15 cellular contexts compared by ENCODE assay signal in the genomic region with DNA sequence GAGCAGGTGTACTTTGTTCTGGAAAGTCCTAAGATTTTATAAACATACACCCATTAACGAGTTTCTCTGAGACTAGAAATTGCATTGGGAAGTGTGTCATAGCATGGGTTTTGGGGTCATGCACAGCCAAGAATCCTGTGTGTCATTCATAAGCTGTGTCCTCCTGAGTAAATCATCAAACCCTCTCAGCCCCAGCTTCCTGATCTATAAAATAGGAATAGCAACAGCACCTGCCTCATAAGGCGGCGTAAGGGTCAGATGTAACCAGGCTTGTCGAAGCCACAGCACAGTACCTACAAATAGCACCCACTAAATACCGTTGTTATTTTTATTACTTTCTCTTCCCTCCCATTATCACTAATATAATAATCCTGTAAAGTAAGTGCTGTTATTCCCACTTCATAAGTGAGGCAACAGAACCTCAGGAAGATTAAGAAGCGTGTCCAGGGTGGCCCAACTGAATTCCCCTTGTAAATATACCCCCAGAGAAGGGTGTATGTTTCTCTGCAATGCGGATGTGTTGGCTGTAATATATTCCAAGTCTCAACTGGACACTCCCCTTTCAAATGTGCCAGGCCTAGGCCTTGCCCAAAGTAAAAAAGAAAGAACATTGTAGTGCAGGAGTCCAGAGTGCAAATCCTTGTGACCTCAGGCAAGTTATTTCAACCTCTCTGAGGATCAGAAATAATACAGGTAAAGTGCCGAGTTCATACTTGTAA.
DNase-seq lines count a peak whose midpoint lies in the region; ATAC-seq, FAIRE-seq and TF ChIP-seq lines count a peak whose summit lies in the region.
"Had no signal": no experiment of that assay in that cellular context is flagged by ENCODE, and none has a peak within 500 bp of the region (broad histone marks: within the 10 kb centered on the region; RNA-seq: fewer than 3 reads in every experiment).

No MANE protein-coding gene starts in this region.

- peak overlapping the region; percentile 29; the same call in 1 of the 2 replicates for H3K4me2 ChIP-seq in HepG2 (ENCODE audit: low read depth, low read length)
- H3K4me2 ChIP-seq: A549 had no signal

- POLR2A ChIA-PET in HepG2 (lab: Yijun Ruan, JAX), result no interaction called here
- POLR2A ChIA-PET in GM10248 (lab: Yijun Ruan, JAX), result no interaction called here

- WGBS in HepG2 (ENCODE audit: low lambda C conversion rate), result 84% methylated on average over 8 of the region's 8 CpGs

- H3K27me3 ChIP-seq in HepG2 (ENCODE audit: control insufficient read depth in 1 of 2, insufficient read depth in 2 of 2, low read length in 2 of 2), result no peaks in the 10 kb centered on the region
- H3K27me3 ChIP-seq: SJCRH30 had no signal

- H3K36me3 Mint-ChIP-seq in activated CD8-positive, alpha-beta memory T cell treated with anti-CD3 and anti-CD28 coated beads, Interleukin-2, amount 10 ng/mL, durations not matched to agents 7 days and 5 days, result peaks cover 44% of the 10 kb centered on the region

- H3K4me3 ChIP-seq in HepG2 (replicated peaks in 1 of 3; ENCODE audit: insufficient read depth in 1 of 3, low read depth in 2 of 3, low read length in 3 of 3), result no peak overlapping the region
- H3K4me3 ChIP-seq: A549, SJCRH30 had no signal

- no peak overlapping the region for H3K9ac ChIP-seq in HepG2 (ENCODE audit: insufficient read depth, low read depth, low read length)

- peaks cover 70% of the 10 kb centered on the region for H3K4me1 ChIP-seq in HepG2 (ENCODE audit: insufficient read depth, low read length)

- intact Hi-C loops in HepG2 (cut with micrococcal nuclease; ENCODE audit: unreplicated experiment), result no loop called here

- BruUV-seq in HepG2 (replicated peaks; lab: Mats Ljungman, UMichigan), result no TSS peak

- H3K27ac Mint-ChIP-seq in activated CD8-positive, alpha-beta memory T cell treated with anti-CD3 and anti-CD28 coated beads, Interleukin-2, amount 10 ng/mL, durations not matched to agents 7 days and 5 days, result no peak overlapping the region

- no peaks in the 10 kb centered on the region for H3K36me3 ChIP-seq in HepG2 (replicated peaks in 1 of 2; ENCODE audit: control insufficient read depth in 1 of 2, insufficient read depth in 2 of 2, low read length in 2 of 2)
- H3K36me3 ChIP-seq: SJCRH30 had no signal

- H3K9me3 ChIP-seq in HepG2 (ENCODE audit: low read length), result no peaks in the 10 kb centered on the region
- H3K9me3 ChIP-seq: A549, SJCRH30 had no signal

- CTCF ChIA-PET in activated CD8-positive, alpha-beta memory T cell treated with anti-CD3 and anti-CD28 coated beads, Interleukin-2, amount 10 ng/mL, durations not matched to agents 7 days and 5 days (lab: Charles Lee), result no interaction called here
- CTCF ChIA-PET in HepG2 (lab: Yijun Ruan, JAX; ENCODE audit: low intra/inter-chr PET ratio, low total read pairs) (no interaction called here), GM10248 (lab: Yijun Ruan, JAX) (interaction anchor here (1.2 to 1.6 kb wide), 2 partner anchors 9 to 53 kb away, joined by 3 to 5 read pairs; no protein-coding TSS in a partner anchor)

- no peak for TF ChIP-seq RAD21 in HepG2 (CRISPR knock-in tag; IDR thresholded peaks at IDR 0.05)

- DNase-seq in activated CD8-positive, alpha-beta memory T cell treated with anti-CD3 and anti-CD28 coated beads for 24 hours, result peak; percentile 9
- DNase-seq in activated CD8-positive, alpha-beta memory T cell treated with anti-CD3 and anti-CD28 coated beads, Interleukin-2, amount 10 ng/mL, durations not matched to agents 7 days and 5 days, result no peak
- DNase-seq in LoVo (ENCODE audit: low spot score) (peak; percentile 61), HepG2 (ENCODE audit: low spot score) (no peak), GM10248 (ENCODE audit: extremely low spot score) (no peak), NCI-H2171 (lab: John Stamatoyannopoulos, UW) (no peak), HuH-7.5 (ENCODE audit: low spot score) (no peak)
- DNase-seq: activated effector memory CD4-positive, alpha-beta T cell treated with Interleukin-2 at 50 U/mL for 16 hours; MM.1S; NCI-H526; SJCRH30; stimulated activated naive CD4-positive, alpha-beta T cell treated with Interleukin-2 at 50 U/mL for 16 hours had no signal

- H4K20me1 ChIP-seq in HepG2 (ENCODE audit: insufficient read depth, low read length), result no peaks in the 10 kb centered on the region

- no peak overlapping the region for H2AFZ ChIP-seq in HepG2 (ENCODE audit: low read length)

- peaks cover 6% of the 10 kb centered on the region for H3K4me1 Mint-ChIP-seq in activated CD8-positive, alpha-beta memory T cell treated with anti-CD3 and anti-CD28 coated beads, Interleukin-2, amount 10 ng/mL, durations not matched to agents 7 days and 5 days

- no peak for FAIRE-seq in HepG2 (lab: Jason Lieb, UNC)
- FAIRE-seq: A549, H1 had no signal

- H3K27me3 Mint-ChIP-seq in activated CD8-positive, alpha-beta memory T cell treated with anti-CD3 and anti-CD28 coated beads, Interleukin-2, amount 10 ng/mL, durations not matched to agents 7 days and 5 days, result no peaks in the 10 kb centered on the region

- no peaks in the 10 kb centered on the region for H3K9me3 Mint-ChIP-seq in activated CD8-positive, alpha-beta memory T cell treated with anti-CD3 and anti-CD28 coated beads, Interleukin-2, amount 10 ng/mL, durations not matched to agents 7 days and 5 days (ENCODE audit: low read depth)

- no peak for ATAC-seq in activated CD8-positive, alpha-beta memory T cell treated with anti-CD3 and anti-CD28 coated beads, Interleukin-2, amount 10 ng/mL, durations not matched to agents 7 days and 5 days
- ATAC-seq in HepG2, result no peak
- ATAC-seq in GM19324 (IDR thresholded peaks at IDR 0.05; ENCODE audit: low FRiP score, unreplicated experiment), result no peak
- ATAC-seq: A549 had no signal

- in situ Hi-C loops in HepG2 (cut with HindIII; ENCODE audit: extremely low pct_ligation_motif_present, low pct_unique_long_range_greater_than_20kb), result no loop called here

- no peak overlapping the region for H3K4me3 Mint-ChIP-seq in activated CD8-positive, alpha-beta memory T cell treated with anti-CD3 and anti-CD28 coated beads, Interleukin-2, amount 10 ng/mL, durations not matched to agents 7 days and 5 days

- TF ChIP-seq POLR2A in HepG2 (IDR thresholded peaks at IDR 0.05; ENCODE audit: insufficient read depth in 1 of 2, low read depth in 2 of 2, low read length in 2 of 2), result no peak

- TF ChIP-seq CTCF in HepG2 (CRISPR knock-in tag; IDR thresholded peaks at IDR 0.05), result no peak
- no peak for TF ChIP-seq CTCF in GM10248 (IDR thresholded peaks at IDR 0.05; ENCODE audit: control extremely low read depth, extremely low read depth, low read depth, missing control alignments)

- TF ChIP-seq EP300 in HepG2 (IDR thresholded peaks at IDR 0.05; ENCODE audit: low read depth in 2 of 2, low read length in 2 of 2), result no peak
- no peak for TF ChIP-seq EP300 in HepG2 (CRISPR knock-in tag; IDR thresholded peaks at IDR 0.05; ENCODE audit: borderline replicate concordance)

- H3K27ac ChIP-seq in HepG2 (ENCODE audit: extremely low read length, insufficient read depth, low read length), result peak overlapping the region; percentile 7
- H3K27ac ChIP-seq: A549, SJCRH30 had no signal

- H3K79me2 ChIP-seq in HepG2 (ENCODE audit: insufficient read depth, low read length), result no peaks in the 10 kb centered on the region

TF ChIP-seq in HepG2, 621 proteins besides CTCF, POLR2A, EP300 and RAD21:
- TF ChIP-seq SOX6 (IDR thresholded peaks at IDR 0.05) (no peak), SOX6 (CRISPR knock-in tag; IDR thresholded peaks at IDR 0.05) (peak; percentile 4; the same call in 1 of the 2 replicates), ZNF616 (CRISPR knock-in tag; IDR thresholded peaks at IDR 0.05; ENCODE audit: low read depth) (no peak), HNF4A (CRISPR knock-in tag; IDR thresholded peaks at IDR 0.05) (peak; percentile 12; the same call in 1 of the 2 replicates), ZNF572 (CRISPR knock-in tag; IDR thresholded peaks at IDR 0.05) (no peak)
TF ChIP-seq in HepG2: peak in this region for 2.

Comparison
In these comparisons a context has a peak if more than half of its experiments do, and no peak if none do; other contexts are left out.
1. DNase-seq: peak in activated CD8-positive, alpha-beta memory T cell treated with anti-CD3 and anti-CD28 coated beads for 24 hours (single experiment) and LoVo (single experiment); none in activated CD8-positive, alpha-beta memory T cell treated with anti-CD3 and anti-CD28 coated beads, Interleukin-2, amount 10 ng/mL, durations not matched to agents 7 days and 5 days (single experiment), HepG2 (single experiment), GM10248 (single experiment), NCI-H2171 (single experiment) and HuH-7.5 (single experiment).